Comparison of ENCODE assay signal across 1 cellular context in genomic region chr11:13009476-13009920, GRCh38.
A peak's percentile ranks its signal among the peaks of the same experiment; 100 is the strongest.
TF ChIP-seq lines count a peak whose summit lies in the region.

No MANE protein-coding gene starts in this region.

TF ChIP-seq in WTC11, 78 proteins besides CTCF, POLR2A, EP300 and RAD21 (continued from another document):
- TF ChIP-seq IRF1 (CRISPR knock-in tag; IDR thresholded peaks at IDR 0.05): no peak; the same call in 1 of the 2 replicates
- TF ChIP-seq ATF2 (CRISPR knock-in tag; IDR thresholded peaks at IDR 0.05; ENCODE audit: borderline replicate concordance, low read depth): no peak
- TF ChIP-seq MYBL2 (CRISPR knock-in tag; IDR thresholded peaks at IDR 0.05): peak; percentile 19; the same call in 1 of the 2 replicates
- TF ChIP-seq ARID4B (CRISPR knock-in tag; IDR thresholded peaks at IDR 0.05; ENCODE audit: borderline replicate concordance): 0 out of 2 replicates have a peak, but pooled peaks have one; percentile 22
- no peak for TF ChIP-seq AFF4 (CRISPR knock-in tag; IDR thresholded peaks at IDR 0.05; ENCODE audit: borderline replicate concordance)
- no peak for TF ChIP-seq CDX4 (CRISPR knock-in tag; IDR thresholded peaks at IDR 0.05; ENCODE audit: borderline replicate concordance)
